27 cellular contexts compared by ENCODE assay signal in the genomic region with DNA sequence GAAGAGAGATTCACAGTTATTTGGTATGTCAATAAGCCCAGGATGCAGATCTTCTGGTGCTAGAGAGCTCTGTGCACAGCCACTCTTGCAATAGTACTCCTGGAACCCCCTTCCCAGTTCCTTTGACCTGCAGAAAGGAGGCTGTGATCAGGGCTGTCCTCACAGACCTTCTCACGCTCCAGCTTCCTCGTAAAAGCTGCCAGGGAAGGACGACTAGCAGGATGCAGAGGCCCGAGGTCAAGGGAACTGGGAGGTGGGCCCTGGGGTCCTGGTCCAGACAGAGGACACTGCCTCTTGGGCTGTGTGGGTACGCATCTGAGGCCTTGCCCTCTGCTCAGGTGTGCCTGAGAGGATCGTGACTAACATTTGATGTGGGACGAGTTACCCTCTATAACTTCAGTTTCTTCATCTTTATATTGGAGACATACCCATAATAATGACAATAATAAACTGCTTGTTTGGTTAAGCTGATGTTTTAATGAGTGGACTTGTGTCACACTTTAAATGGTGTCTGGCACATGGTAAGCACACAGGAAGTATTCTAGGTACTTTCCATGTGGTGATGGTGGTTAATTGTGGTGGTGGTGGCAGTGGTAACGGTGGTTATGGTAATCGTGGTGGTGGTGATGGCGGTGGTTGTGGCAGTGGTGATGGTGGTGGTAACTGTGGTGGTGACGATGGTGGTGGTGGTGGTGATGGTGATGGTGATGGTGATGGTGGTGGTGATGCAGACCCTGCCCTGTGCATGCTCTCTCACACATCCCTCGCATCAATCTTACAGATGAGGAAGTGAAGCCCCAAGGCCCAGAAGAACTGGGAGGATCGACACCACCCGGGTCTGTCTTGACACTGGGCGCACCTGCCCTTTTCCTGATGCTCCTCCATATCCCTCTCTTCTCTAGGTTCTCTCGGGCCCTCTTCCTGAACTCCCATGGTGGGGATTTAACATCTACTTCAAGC.
DNase-seq lines count a peak whose midpoint lies in the region; ATAC-seq and TF ChIP-seq lines count a peak whose summit lies in the region.
"Had no signal": no experiment of that assay in that cellular context is flagged by ENCODE, and none has a peak within 500 bp of the region (broad histone marks: within the 10 kb centered on the region; RNA-seq: fewer than 3 reads in every experiment).

No MANE protein-coding gene starts in this region.

- no peak overlapping the region for H3K18ac ChIP-seq in mesendoderm (ENCODE audit: low read length)

- no peak overlapping the region for H3K4ac ChIP-seq in mesendoderm (ENCODE audit: low read depth, low read length)

- H3K9me3 ChIP-seq in esophagus muscularis mucosa = no peaks in the 10 kb centered on the region
- H3K9me3 ChIP-seq: Caco-2, heart left ventricle, neutrophil, transverse colon had no signal

- no peak overlapping the region for H3K56ac ChIP-seq in mesendoderm (ENCODE audit: low read length)

- H3K4me1 ChIP-seq in esophagus muscularis mucosa (peaks cover 0 to 13% (median 6%) of the 10 kb centered on the region in 4 donors), mesendoderm (ENCODE audit: control insufficient read depth, low read depth, low read length) (no peaks in the 10 kb centered on the region)
- H3K4me1 ChIP-seq: Caco-2, transverse colon had no signal

- no peak overlapping the region for H3K4me3 ChIP-seq in esophagus muscularis mucosa
- H3K4me3 ChIP-seq in mesendoderm (ENCODE audit: low read length) = no peak overlapping the region
- H3K4me3 ChIP-seq: heart left ventricle, transverse colon had no signal

- TF ChIP-seq CTCF in natural killer cell (IDR thresholded peaks at IDR 0.05) = no peak
- no peak for TF ChIP-seq CTCF in esophagus muscularis mucosa (IDR thresholded peaks at IDR 0.05)

- H3K27me3 ChIP-seq in esophagus muscularis mucosa (no peaks in the 10 kb centered on the region), mesendoderm (ENCODE audit: insufficient read depth, low read length, poor library complexity) (no peaks in the 10 kb centered on the region)
- H3K27me3 ChIP-seq: heart left ventricle, neutrophil, transverse colon had no signal

- intact Hi-C loops in natural killer cell (cut with micrococcal nuclease) = no loop called here
- intact Hi-C loops in esophagus muscularis mucosa (cut with DNase I) = no loop called here

- H3K4me1 Mint-ChIP-seq in natural killer cell = peaks cover 8 to 9% of the 10 kb centered on the region in 2 donors
- peaks cover 6 to 7% of the 10 kb centered on the region in 2 donors for H3K4me1 Mint-ChIP-seq in natural killer cell treated with Interleukin-12 subunit alpha and Interleukin-12 subunit beta and Interleukin-15 and Interleukin-18, amount 100 ng/mL, for 72 hours (ENCODE audit: low read depth in 2 of 2)
- H3K4me1 Mint-ChIP-seq: activated CD4-positive, alpha-beta T cell treated with anti-CD3 and anti-CD28 coated beads for 36 hours; IgD-negative memory B cell had no signal

- DNase-seq in activated CD4-positive, alpha-beta T cell treated with anti-CD3 and anti-CD28 coated beads, Interleukin-2, amount 50 U/mL, for 48 hours = peak; percentile 1 to 7
- DNase-seq in activated CD4-positive, alpha-beta T cell treated with anti-CD3 and anti-CD28 coated beads for 4 hours = no peak
- DNase-seq in natural killer cell (no peak), esophagus muscularis mucosa (ENCODE audit: extremely low spot score) (peak; percentile 83), CD1c-positive myeloid dendritic cell (ENCODE audit: extremely low spot score) (no peak), mesendoderm (no peak)
- no peak for DNase-seq in natural killer cell treated with Interleukin-12 subunit alpha and Interleukin-12 subunit beta and Interleukin-15 and Interleukin-18, amount 100 ng/mL, for 72 hours (ENCODE audit: low spot score)
- DNase-seq: 8988T; activated CD4-positive, alpha-beta T cell treated with anti-CD3 and anti-CD28 coated beads for 36 hours; activated effector memory CD4-positive, alpha-beta T cell treated with Interleukin-2 at 50 U/mL for 16 hours; amygdala; Caco-2; DMS53; foreskin melanocyte; NCI-H1436 treated with DMSO at 0.1 percent for 48 hours; NCI-H2107; NCI-H345; NCI-H774; SHP77 treated with DMSO at 0.1 percent for 48 hours; transverse colon had no signal

- H3K79me2 ChIP-seq in mesendoderm (ENCODE audit: control insufficient read depth, insufficient read depth, low read length) = no peaks in the 10 kb centered on the region

- H2BK15ac ChIP-seq in mesendoderm (replicated peaks; ENCODE audit: low read depth) = no peak overlapping the region

- no peak overlapping the region for H2BK5ac ChIP-seq in mesendoderm (ENCODE audit: low read length)

- peak overlapping the region; percentile 7 to 76 for H3K27ac Mint-ChIP-seq in natural killer cell
- H3K27ac Mint-ChIP-seq in natural killer cell treated with Interleukin-12 subunit alpha and Interleukin-12 subunit beta and Interleukin-15 and Interleukin-18, amount 100 ng/mL, for 72 hours = no peak overlapping the region
- H3K27ac Mint-ChIP-seq: activated CD4-positive, alpha-beta T cell treated with anti-CD3 and anti-CD28 coated beads for 36 hours; IgD-negative memory B cell; progenitor cell of endocrine pancreas had no signal

- TF ChIP-seq EP300 in esophagus muscularis mucosa (IDR thresholded peaks at IDR 0.05) = no peak

- no peaks in the 10 kb centered on the region for H3K27me3 Mint-ChIP-seq in natural killer cell (ENCODE audit: low read depth in 2 of 2)
- no peaks in the 10 kb centered on the region for H3K27me3 Mint-ChIP-seq in natural killer cell treated with Interleukin-12 subunit alpha and Interleukin-12 subunit beta and Interleukin-15 and Interleukin-18, amount 100 ng/mL, for 72 hours
- H3K27me3 Mint-ChIP-seq: activated CD4-positive, alpha-beta T cell treated with anti-CD3 and anti-CD28 coated beads for 36 hours had no signal

- H3K4me3 Mint-ChIP-seq in natural killer cell = no peak overlapping the region
- no peak overlapping the region for H3K4me3 Mint-ChIP-seq in natural killer cell treated with Interleukin-12 subunit alpha and Interleukin-12 subunit beta and Interleukin-15 and Interleukin-18, amount 100 ng/mL, for 72 hours
- H3K4me3 Mint-ChIP-seq: activated CD4-positive, alpha-beta T cell treated with anti-CD3 and anti-CD28 coated beads for 36 hours had no signal

- H4K5ac ChIP-seq in mesendoderm (ENCODE audit: low read length) = no peak overlapping the region

- no peak overlapping the region for H3K9ac ChIP-seq in mesendoderm (ENCODE audit: low read length)

- ATAC-seq in natural killer cell (peak in 1 of 3 donors; percentile 51), GM21737 (IDR thresholded peaks at IDR 0.05; ENCODE audit: unreplicated experiment) (no peak)
- ATAC-seq in natural killer cell treated with Interleukin-12 subunit alpha and Interleukin-12 subunit beta and Interleukin-15 and Interleukin-18, amount 100 ng/mL, for 72 hours = no peak
- ATAC-seq: activated CD4-positive, alpha-beta T cell treated with anti-CD3 and anti-CD28 coated beads for 36 hours; heart left ventricle; sciatic nerve had no signal

- no peak overlapping the region for H3K23ac ChIP-seq in mesendoderm (ENCODE audit: low read length)

- H2AK5ac ChIP-seq in mesendoderm (ENCODE audit: low read length) = no peak overlapping the region

- H3K4me2 ChIP-seq in mesendoderm (ENCODE audit: low read length) = no peak overlapping the region

- no peak overlapping the region for H2BK120ac ChIP-seq in mesendoderm (ENCODE audit: low read depth, low read length)

- H3K9me3 Mint-ChIP-seq in natural killer cell = peaks cover 2 to 5% of the 10 kb centered on the region in 2 donors
- peaks cover 7% of the 10 kb centered on the region for H3K9me3 Mint-ChIP-seq in natural killer cell treated with Interleukin-12 subunit alpha and Interleukin-12 subunit beta and Interleukin-15 and Interleukin-18, amount 100 ng/mL, for 72 hours

- no peak overlapping the region for H4K8ac ChIP-seq in mesendoderm (ENCODE audit: low read depth, low read length)

- no peaks in the 10 kb centered on the region for H3K79me1 ChIP-seq in mesendoderm (ENCODE audit: low read length)

- H3K36me3 ChIP-seq in esophagus muscularis mucosa (no peaks in the 10 kb centered on the region), mesendoderm (ENCODE audit: control insufficient read depth, insufficient read depth, low read length) (no peaks in the 10 kb centered on the region)
- H3K36me3 ChIP-seq: heart left ventricle, neutrophil, transverse colon had no signal

- H3K36me3 Mint-ChIP-seq in natural killer cell = no peaks in the 10 kb centered on the region
- no peaks in the 10 kb centered on the region for H3K36me3 Mint-ChIP-seq in natural killer cell treated with Interleukin-12 subunit alpha and Interleukin-12 subunit beta and Interleukin-15 and Interleukin-18, amount 100 ng/mL, for 72 hours
- H3K36me3 Mint-ChIP-seq: IgD-negative memory B cell had no signal

- no peak overlapping the region for H3K27ac ChIP-seq in esophagus muscularis mucosa (replicated peaks in 1 of 4)
- H3K27ac ChIP-seq in mesendoderm (ENCODE audit: low read depth, low read length) = no peak overlapping the region
- H3K27ac ChIP-seq: C4-2B, heart left ventricle, neutrophil, transverse colon had no signal

- no peak for TF ChIP-seq POLR2A in esophagus muscularis mucosa (IDR thresholded peaks at IDR 0.05; ENCODE audit: low read depth)

- whole genome bisulfite sequencing in esophagus muscularis mucosa = 94% methylated on average over 16 of the region's 16 CpGs
- no CpG with 5 or more reads among the region's 16 CpGs for WGBS in mesendoderm (ENCODE audit: extremely low coverage, insufficient coverage, low lambda C conversion rate)

Comparison
In these comparisons a context has a peak if more than half of its experiments do, and no peak if none do; other contexts are left out.
1. DNase-seq: peak in activated CD4-positive, alpha-beta T cell treated with anti-CD3 and anti-CD28 coated beads, Interleukin-2, amount 50 U/mL, for 48 hours (2 of 2) and esophagus muscularis mucosa (single experiment); none in activated CD4-positive, alpha-beta T cell treated with anti-CD3 and anti-CD28 coated beads for 4 hours (0 of 2), natural killer cell (single experiment), natural killer cell treated with Interleukin-12 subunit alpha and Interleukin-12 subunit beta and Interleukin-15 and Interleukin-18, amount 100 ng/mL, for 72 hours (single experiment), CD1c-positive myeloid dendritic cell (single experiment) and mesendoderm (single experiment).
2. H3K27ac Mint-ChIP-seq: peak in natural killer cell (2 of 2); none in natural killer cell treated with Interleukin-12 subunit alpha and Interleukin-12 subunit beta and Interleukin-15 and Interleukin-18, amount 100 ng/mL, for 72 hours (0 of 2).